Comparison of ENCODE assay signal across 1 cellular context in genomic region chr6:150134280-150134920, GRCh38.
TF ChIP-seq lines count a peak whose summit lies in the region.

No MANE protein-coding gene starts in this region.

TF ChIP-seq in HEK293, 187 proteins besides CTCF, POLR2A, EP300 and RAD21 (continued from another document):
- peak; percentile 73 for TF ChIP-seq REST (tag by site-specific recombination; IDR thresholded peaks at IDR 0.05)
- peak; percentile 18; the same call in 1 of the 2 replicates for TF ChIP-seq SP2 (tag by site-specific recombination; IDR thresholded peaks at IDR 0.05)
- peak; percentile 80 for TF ChIP-seq ZNF660 (tag by site-specific recombination; IDR thresholded peaks at IDR 0.05)
- TF ChIP-seq ZNF398 (tag by site-specific recombination; IDR thresholded peaks at IDR 0.05): no peak
- TF ChIP-seq FEZF1 (tag by site-specific recombination; IDR thresholded peaks at IDR 0.05): peak; percentile 89
- peak; percentile 90 for TF ChIP-seq INSM2 (tag by site-specific recombination; IDR thresholded peaks at IDR 0.05)
- TF ChIP-seq ELK4 (IDR thresholded peaks at IDR 0.05; ENCODE audit: borderline replicate concordance, low read depth, low read length): no peak
- TF ChIP-seq ZNF639 (tag by site-specific recombination; IDR thresholded peaks at IDR 0.05): peak; percentile 82; the same call in 1 of the 2 replicates
- TF ChIP-seq TSHZ1 (tag by site-specific recombination; IDR thresholded peaks at IDR 0.05; ENCODE audit: borderline replicate concordance): peak; percentile 37; the same call in 1 of the 2 replicates
- TF ChIP-seq ZNF664 (tag by site-specific recombination; IDR thresholded peaks at IDR 0.05): no peak
- peak; percentile 71; the same call in 1 of the 2 replicates for TF ChIP-seq MYNN (tag by site-specific recombination; IDR thresholded peaks at IDR 0.05; ENCODE audit: borderline replicate concordance)
- peak; percentile 52 for TF ChIP-seq ZFHX2 (tag by site-specific recombination; conservative IDR thresholded peaks at IDR 0.05)
- TF ChIP-seq ZNF324 (tag by site-specific recombination; IDR thresholded peaks at IDR 0.05): 0 out of 2 replicates have a peak, but pooled peaks have one; percentile 18
- TF ChIP-seq SETDB1 (IDR thresholded peaks at IDR 0.05; ENCODE audit: insufficient read length, low read length): peak; percentile 36
- peak; percentile 41; the same call in 1 of the 2 replicates for TF ChIP-seq ZNF18 (tag by site-specific recombination; IDR thresholded peaks at IDR 0.05)
- TF ChIP-seq HOXA7 (CRISPR knock-in tag; IDR thresholded peaks at IDR 0.05; ENCODE audit: borderline replicate concordance): no peak
TF ChIP-seq in HEK293: peak in this region for 61.
